8 cellular contexts compared by ENCODE assay signal in genomic region chr18:45910405-45911023, GRCh38. TPM values are rescaled to one million over a fixed set of nuclear protein-coding genes. Genes with fewer than 3 reads are reported as not detected.
DNase-seq lines count a peak whose midpoint lies in the region; ATAC-seq and TF ChIP-seq lines count a peak whose summit lies in the region.

No MANE protein-coding gene starts in this region.

- H3K36me3 ChIP-seq in psoas muscle (ENCODE audit: insufficient read depth in 1 of 2, low read depth in 1 of 2) = peaks cover 28 to 100% of the 10 kb centered on the region in 2 donors
- no peaks in the 10 kb centered on the region for H3K36me3 ChIP-seq in uterus

- no peaks in the 10 kb centered on the region for H3K27me3 Mint-ChIP-seq in activated T-cell treated with anti-CD3 and anti-CD28 coated beads, Interleukin-2, amount 50 U/mL, for 24 hours

- TF ChIP-seq CTCF in psoas muscle (IDR thresholded peaks at IDR 0.05) (peak; percentile 56), uterus (IDR thresholded peaks at IDR 0.05) (peak; percentile 21 to 34 (median 24))

- 45 to 54% (median 49%) methylated on average over 4 of the region's 4 CpGs for WGBS in psoas muscle, 3 donors

- no peaks in the 10 kb centered on the region for H3K9me3 Mint-ChIP-seq in activated T-cell treated with anti-CD3 and anti-CD28 coated beads, Interleukin-2, amount 50 U/mL, for 24 hours

- H3K27me3 ChIP-seq in psoas muscle (ENCODE audit: insufficient read depth in 3 of 3, low read length in 2 of 3) (no peaks in the 10 kb centered on the region), uterus (no peaks in the 10 kb centered on the region)

- no peak overlapping the region for H3K4me3 Mint-ChIP-seq in activated T-cell treated with anti-CD3 and anti-CD28 coated beads, Interleukin-2, amount 50 U/mL, for 24 hours

- H3K27ac ChIP-seq in psoas muscle (no peak overlapping the region), uterus (no peak overlapping the region)

- H3K27ac Mint-ChIP-seq in activated T-cell treated with anti-CD3 and anti-CD28 coated beads, Interleukin-2, amount 50 U/mL, for 24 hours = no peak overlapping the region

- no peaks in the 10 kb centered on the region for H3K4me1 Mint-ChIP-seq in activated T-cell treated with anti-CD3 and anti-CD28 coated beads, Interleukin-2, amount 50 U/mL, for 24 hours (ENCODE audit: low read depth)

- peak; percentile 79 for ATAC-seq in HG03175 (IDR thresholded peaks at IDR 0.05; ENCODE audit: unreplicated experiment)
- peak in 3 of 4 donors; percentile 53 to 65 (median 59) for ATAC-seq in psoas muscle

- DNase-seq in NCI-H2081 (lab: John Stamatoyannopoulos, UW) = peak; percentile 45 to 47
- no peak for DNase-seq in NCI-H2081 treated with DMSO at 0.1 percent for 48 hours (lab: John Stamatoyannopoulos, UW)
- peak; percentile 61 for DNase-seq in OCI-M1 (lab: John Stamatoyannopoulos, UW)
- peak; percentile 70 for DNase-seq in activated T-cell treated with anti-CD3 and anti-CD28 coated beads, Interleukin-2, amount 50 U/mL, for 24 hours
- DNase-seq in fibroblast of the conjunctiva (ENCODE audit: low read depth) = peak; percentile 28
- DNase-seq in psoas muscle = peak in 1 of 2 donors; percentile 21
- DNase-seq in uterus = no peak

- H3K4me1 ChIP-seq in psoas muscle (no peaks in the 10 kb centered on the region), uterus (no peaks in the 10 kb centered on the region)

- intact Hi-C loops in psoas muscle (cut with DNase I) (no loop called here), uterus (cut with DNase I; ENCODE audit: low total_unique reads) (no loop called here)

- no peak overlapping the region for H3K4me3 ChIP-seq in psoas muscle
- no peak overlapping the region for H3K4me3 ChIP-seq in uterus

- peaks cover 82% of the 10 kb centered on the region for H3K36me3 Mint-ChIP-seq in activated T-cell treated with anti-CD3 and anti-CD28 coated beads, Interleukin-2, amount 50 U/mL, for 24 hours (ENCODE audit: low read depth)

- H3K9me3 ChIP-seq in psoas muscle (no peaks in the 10 kb centered on the region), uterus (no peaks in the 10 kb centered on the region)

- TF ChIP-seq POLR2A in uterus (IDR thresholded peaks at IDR 0.05) = no peak

RNA-seq across cellular contexts. Expression of gene EPG5, which starts 56.6 kb away (rescaled TPM):
- total RNA-seq in psoas muscle (10 to 100 TPM; 11.9 to 19.9 (median 16.0) TPM), uterus (10 to 100 TPM; 13.6 to 43.4 (median 21.8) TPM)
- polyA plus RNA-seq in psoas muscle = 1 to 10 TPM; 4.4 to 5.8 (median 5.5) TPM

Comparison
In these comparisons a context has a peak if more than half of its experiments do, and no peak if none do; other contexts are left out.
1. DNase-seq: peak in NCI-H2081 (2 of 2), OCI-M1 (single experiment), activated T-cell treated with anti-CD3 and anti-CD28 coated beads, Interleukin-2, amount 50 U/mL, for 24 hours (single experiment) and fibroblast of the conjunctiva (single experiment); none in NCI-H2081 treated with DMSO at 0.1 percent for 48 hours (single experiment) and uterus (0 of 2).